In the genomic region with DNA sequence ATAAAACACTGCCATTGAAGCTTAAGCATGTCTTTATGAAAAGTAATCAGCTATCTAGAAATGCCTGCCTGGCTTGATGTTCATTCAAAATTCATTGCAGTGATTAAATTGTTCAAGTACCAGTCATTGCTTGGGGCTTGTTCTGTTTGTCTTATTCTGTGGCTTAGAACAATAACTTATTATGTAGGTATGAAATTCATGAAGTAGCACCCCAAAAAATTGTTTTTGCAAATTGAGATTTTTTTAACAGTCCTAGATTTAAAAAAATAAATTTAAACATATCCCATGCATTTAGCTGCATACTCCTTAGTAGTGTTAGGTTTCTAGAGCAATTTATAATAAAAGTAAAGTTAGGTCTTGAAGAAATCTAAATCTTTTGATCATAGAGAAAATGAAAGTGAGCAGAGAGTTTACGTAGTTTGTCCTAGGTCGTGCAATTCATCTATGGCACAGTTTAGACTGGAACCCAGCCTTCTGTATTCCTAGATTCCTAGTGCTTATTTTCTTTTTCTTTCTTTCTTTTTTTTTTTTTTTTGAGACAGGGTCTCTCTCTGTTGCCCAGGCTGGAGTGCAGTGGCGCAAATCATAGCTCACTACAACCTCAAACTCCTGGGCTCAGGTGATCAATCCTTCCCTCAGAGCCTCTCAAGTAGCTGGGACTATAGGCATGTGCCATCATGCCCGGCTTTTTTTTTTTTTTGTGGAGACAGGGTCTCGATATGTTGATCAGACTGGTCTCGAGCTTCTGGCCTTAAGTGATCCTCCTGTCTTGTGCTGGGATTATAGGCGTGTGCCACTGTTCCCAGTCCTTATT, we compare ENCODE assay signal across 10 cellular contexts. TPM values are rescaled to one million over a fixed set of nuclear protein-coding genes. Genes with fewer than 3 reads are reported as not detected.
DNase-seq lines count a peak whose midpoint lies in the region; TF ChIP-seq lines count a peak whose summit lies in the region.
"Had no signal": no experiment of that assay in that cellular context is flagged by ENCODE, and none has a peak within 500 bp of the region (broad histone marks: within the 10 kb centered on the region; RNA-seq: fewer than 3 reads in every experiment).

No MANE protein-coding gene starts in this region.

- peak overlapping the region; percentile 90 for H3K27ac Mint-ChIP-seq in activated naive CD4-positive, alpha-beta T cell treated with anti-CD3 and anti-CD28 coated beads, Interleukin-2, amount 10 ng/mL, durations not matched to agents 7 days and 5 days
- H3K27ac Mint-ChIP-seq in T-helper 1 cell treated with Interleukin-12 subunit alpha and Interleukin-12 subunit beta and Interleukin-4 antibody, amounts not matched to agents 30 μg/mL and 1 μg/mL, for 36 hours = peak overlapping the region; percentile 81

- H3K27ac ChIP-seq in transverse colon = peak overlapping the region in 3 of 4 donors; percentile 11 to 96 (median 44)

- no peak for DNase-seq in activated naive CD4-positive, alpha-beta T cell treated with anti-CD3 and anti-CD28 coated beads, Interleukin-2, amount 10 ng/mL, durations not matched to agents 7 days and 5 days
- DNase-seq in activated naive CD4-positive, alpha-beta T cell (lab: John Stamatoyannopoulos, UW) = no peak
- DNase-seq in fibroblast of pulmonary artery (ENCODE audit: low read depth) = no peak
- no peak for DNase-seq in transverse colon
- DNase-seq in NCI-H1436 treated with DMSO at 0.1 percent for 48 hours (lab: John Stamatoyannopoulos, UW) = no peak
- no peak for DNase-seq in NCI-H2081 (lab: John Stamatoyannopoulos, UW)
- no peak for DNase-seq in DMS53 treated with DMSO at 0.1 percent for 48 hours (lab: John Stamatoyannopoulos, UW; ENCODE audit: unreplicated experiment)
- DNase-seq: NCI-H187; stimulated activated CD4-positive, alpha-beta T cell treated with anti-CD3 and anti-CD28 coated beads, Interleukin-2, amount 100 ng/mL, for 24 hours had no signal

- TF ChIP-seq CTCF in fibroblast of pulmonary artery (IDR thresholded peaks at IDR 0.05; ENCODE audit: low read length, missing control alignments) = no peak
- TF ChIP-seq CTCF in transverse colon (IDR thresholded peaks at IDR 0.05) = no peak

- H3K27me3 Mint-ChIP-seq in activated naive CD4-positive, alpha-beta T cell treated with anti-CD3 and anti-CD28 coated beads, Interleukin-2, amount 10 ng/mL, durations not matched to agents 7 days and 5 days = no peaks in the 10 kb centered on the region
- no peaks in the 10 kb centered on the region for H3K27me3 Mint-ChIP-seq in T-helper 1 cell treated with Interleukin-12 subunit alpha and Interleukin-12 subunit beta and Interleukin-4 antibody, amounts not matched to agents 30 μg/mL and 1 μg/mL, for 36 hours (ENCODE audit: low read depth)

- intact Hi-C loops in transverse colon (cut with DNase I; ENCODE audit: low total_unique reads) = no loop called here

- no peak for TF ChIP-seq POLR2A in transverse colon (IDR thresholded peaks at IDR 0.05)

- CTCF ChIA-PET in activated naive CD4-positive, alpha-beta T cell treated with anti-CD3 and anti-CD28 coated beads, Interleukin-2, amount 10 ng/mL, durations not matched to agents 7 days and 5 days (lab: Charles Lee) = interaction anchor here (1.5 kb wide), 1 partner anchor 215 kb away, joined by 4 read pairs; no protein-coding TSS in a partner anchor

- in situ Hi-C loops in transverse colon (cut with MboI; ENCODE audit: low pct_ligation_motif_present in 1 of 4, low pct_unique_long_range_greater_than_20kb in 1 of 4, low sequenced_read_pairs in 3 of 4) = no loop called here

- peak overlapping the region; percentile 8 for H3K4me3 ChIP-seq in fibroblast of pulmonary artery (replicated peaks; ENCODE audit: low read depth, low read length)
- peak overlapping the region in 3 of 4 donors; percentile 6 to 81 (median 13) for H3K4me3 ChIP-seq in transverse colon

- peaks cover 21% of the 10 kb centered on the region for H3K36me3 Mint-ChIP-seq in activated naive CD4-positive, alpha-beta T cell treated with anti-CD3 and anti-CD28 coated beads, Interleukin-2, amount 10 ng/mL, durations not matched to agents 7 days and 5 days
- H3K36me3 Mint-ChIP-seq in T-helper 1 cell treated with Interleukin-12 subunit alpha and Interleukin-12 subunit beta and Interleukin-4 antibody, amounts not matched to agents 30 μg/mL and 1 μg/mL, for 36 hours (ENCODE audit: low read depth) = peaks cover 8% of the 10 kb centered on the region

- 38 to 41% methylated on average over 5 to 7 of the region's 7 CpGs for WGBS in transverse colon (ENCODE audit: low coverage in 1 of 2), 2 donors

- no peaks in the 10 kb centered on the region for H3K36me3 ChIP-seq in transverse colon

- no peaks in the 10 kb centered on the region for H3K27me3 ChIP-seq in transverse colon

- no peaks in the 10 kb centered on the region for H3K9me3 ChIP-seq in transverse colon

- peak overlapping the region; percentile 67 for H3K4me3 Mint-ChIP-seq in activated naive CD4-positive, alpha-beta T cell treated with anti-CD3 and anti-CD28 coated beads, Interleukin-2, amount 10 ng/mL, durations not matched to agents 7 days and 5 days
- H3K4me3 Mint-ChIP-seq in T-helper 1 cell treated with Interleukin-12 subunit alpha and Interleukin-12 subunit beta and Interleukin-4 antibody, amounts not matched to agents 30 μg/mL and 1 μg/mL, for 36 hours = peak overlapping the region; percentile 82

- H3K4me1 Mint-ChIP-seq in activated naive CD4-positive, alpha-beta T cell treated with anti-CD3 and anti-CD28 coated beads, Interleukin-2, amount 10 ng/mL, durations not matched to agents 7 days and 5 days = peaks cover 68% of the 10 kb centered on the region
- H3K4me1 Mint-ChIP-seq in T-helper 1 cell treated with Interleukin-12 subunit alpha and Interleukin-12 subunit beta and Interleukin-4 antibody, amounts not matched to agents 30 μg/mL and 1 μg/mL, for 36 hours (ENCODE audit: low read depth) = peaks cover 54% of the 10 kb centered on the region

- TF ChIP-seq EP300 in transverse colon (IDR thresholded peaks at IDR 0.05; ENCODE audit: low read depth) = no peak

- peaks cover 8 to 82% (median 45%) of the 10 kb centered on the region in 4 donors for H3K4me1 ChIP-seq in transverse colon

- H3K9me3 Mint-ChIP-seq in activated naive CD4-positive, alpha-beta T cell treated with anti-CD3 and anti-CD28 coated beads, Interleukin-2, amount 10 ng/mL, durations not matched to agents 7 days and 5 days = no peaks in the 10 kb centered on the region
- no peaks in the 10 kb centered on the region for H3K9me3 Mint-ChIP-seq in T-helper 1 cell treated with Interleukin-12 subunit alpha and Interleukin-12 subunit beta and Interleukin-4 antibody, amounts not matched to agents 30 μg/mL and 1 μg/mL, for 36 hours

RNA-seq across cellular contexts. Expression of gene MIER1, which starts 9.3 kb away (rescaled TPM):
- total RNA-seq in transverse colon = 10 to 100 TPM; 32.6 to 85.7 (median 65.2) TPM

RNA-seq across cellular contexts. Expression of gene DNAI4, which starts 9.4 kb away (rescaled TPM):
- 10 to 100 TPM in 2 of 4 donors, 1 to 10 TPM in 2; 6.2 to 26.5 (median 16.8) TPM for total RNA-seq in transverse colon
